Comparison of ENCODE assay signal across 14 cellular contexts in genomic region chr15:28933710-28934445, GRCh38. TPM values are rescaled to one million over a fixed set of nuclear protein-coding genes. Genes with fewer than 3 reads are reported as not detected.
DNase-seq lines count a peak whose midpoint lies in the region; ATAC-seq and TF ChIP-seq lines count a peak whose summit lies in the region.
"Had no signal": no experiment of that assay in that cellular context is flagged by ENCODE, and none has a peak within 500 bp of the region (broad histone marks: within the 10 kb centered on the region; RNA-seq: fewer than 3 reads in every experiment).

No MANE protein-coding gene starts in this region.

- H3K27me3 Mint-ChIP-seq in central memory CD8-positive, alpha-beta T cell = no peaks in the 10 kb centered on the region
- H3K27me3 Mint-ChIP-seq in neural crest cell (ENCODE audit: low read depth) = no peaks in the 10 kb centered on the region
- H3K27me3 Mint-ChIP-seq: activated CD4-positive, alpha-beta T cell treated with anti-CD3 and anti-CD28 coated beads for 36 hours had no signal

- ATAC-seq in central memory CD8-positive, alpha-beta T cell (replicated peaks; ENCODE audit: extremely low read depth, poor library complexity, severe bottlenecking) = no peak
- no peak for ATAC-seq in GM19023 (IDR thresholded peaks at IDR 0.05; ENCODE audit: unreplicated experiment)
- ATAC-seq: activated CD4-positive, alpha-beta T cell treated with anti-CD3 and anti-CD28 coated beads for 36 hours; gastrocnemius medialis; GM12878 had no signal

- in situ Hi-C loops in GM13977 (cut with MboI; ENCODE audit: low pct_unique_long_range_greater_than_20kb, low sequenced_read_pairs, unreplicated experiment) = no loop called here

- peaks cover 14% of the 10 kb centered on the region for H3K36me3 Mint-ChIP-seq in central memory CD8-positive, alpha-beta T cell (ENCODE audit: insufficient read depth)
- peaks cover 8% of the 10 kb centered on the region for H3K36me3 Mint-ChIP-seq in neural crest cell (ENCODE audit: low read depth)

- H3K4me3 Mint-ChIP-seq in central memory CD8-positive, alpha-beta T cell = peak overlapping the region; percentile 50
- no peak overlapping the region for H3K4me3 Mint-ChIP-seq in neural crest cell
- H3K4me3 Mint-ChIP-seq: activated CD4-positive, alpha-beta T cell treated with anti-CD3 and anti-CD28 coated beads for 36 hours had no signal

- peak; percentile 41 for DNase-seq in EH (ENCODE audit: low read depth)
- peak; percentile 83 for DNase-seq in OCI-M1 (lab: John Stamatoyannopoulos, UW)
- no peak for DNase-seq in central memory CD8-positive, alpha-beta T cell (ENCODE audit: low spot score in 2 of 2)
- no peak for DNase-seq in neural crest cell (ENCODE audit: low read depth, low spot score)
- DNase-seq in GM13977 (ENCODE audit: low spot score) = no peak
- DNase-seq in DMS 273 (lab: John Stamatoyannopoulos, UW; ENCODE audit: unreplicated experiment) = no peak
- DNase-seq: activated CD4-positive, alpha-beta T cell treated with anti-CD3 and anti-CD28 coated beads for 36 hours; activated T-cell treated with anti-CD3 and anti-CD28 coated beads, Interleukin-2, amount 50 U/mL, for 48 hours; gastrocnemius medialis; NCI-H187 treated with DMSO at 0.1 percent for 48 hours; NCI-H526 treated with DMSO at 0.1 percent for 48 hours; SW 1271 had no signal

- H3K27ac Mint-ChIP-seq in central memory CD8-positive, alpha-beta T cell (ENCODE audit: low read depth) = peak overlapping the region; percentile 74
- H3K27ac Mint-ChIP-seq in neural crest cell (ENCODE audit: unreplicated experiment) = peak overlapping the region; percentile 83
- H3K27ac Mint-ChIP-seq: activated CD4-positive, alpha-beta T cell treated with anti-CD3 and anti-CD28 coated beads for 36 hours had no signal

- TF ChIP-seq CTCF in neural crest cell (conservative IDR thresholded peaks at IDR 0.05) = no peak
- TF ChIP-seq CTCF in GM13977 (IDR thresholded peaks at IDR 0.05; ENCODE audit: extremely low read depth, insufficient read depth, missing control alignments) = no peak

- H3K9me3 Mint-ChIP-seq in central memory CD8-positive, alpha-beta T cell = no peaks in the 10 kb centered on the region
- H3K9me3 Mint-ChIP-seq in neural crest cell = peaks cover 3% of the 10 kb centered on the region

- H3K4me1 Mint-ChIP-seq in central memory CD8-positive, alpha-beta T cell = peaks cover 53% of the 10 kb centered on the region
- H3K4me1 Mint-ChIP-seq in neural crest cell = peaks cover 38% of the 10 kb centered on the region

RNA-seq across cellular contexts. Expression of gene APBA2, which starts 48.1 kb away (rescaled TPM):
- total RNA-seq in neural crest cell = 78.6 and 79.9 TPM in 2 replicates

Comparison
In these comparisons a context has a peak if more than half of its experiments do, and no peak if none do; other contexts are left out.
1. DNase-seq: peak in EH (single experiment) and OCI-M1 (single experiment); none in central memory CD8-positive, alpha-beta T cell (0 of 2), neural crest cell (single experiment), GM13977 (single experiment) and DMS 273 (single experiment).